Comparison of ENCODE assay signal across 11 cellular contexts in genomic region chr4:156594619-156595018, GRCh38.
DNase-seq lines count a peak whose midpoint lies in the region; ATAC-seq and TF ChIP-seq lines count a peak whose summit lies in the region.
"Had no signal": no experiment of that assay in that cellular context is flagged by ENCODE, and none has a peak within 500 bp of the region (broad histone marks: within the 10 kb centered on the region; RNA-seq: fewer than 3 reads in every experiment).

No MANE protein-coding gene starts in this region.

- H3K4me3 Mint-ChIP-seq in endodermal cell = no peak overlapping the region
- H3K4me3 Mint-ChIP-seq in activated naive CD8-positive, alpha-beta T cell treated with anti-CD3 and anti-CD28 coated beads, Interleukin-2, amount 50 U/mL, for 24 hours = no peak overlapping the region
- no peak overlapping the region for H3K4me3 Mint-ChIP-seq in activated T-helper 1 cell treated with anti-CD3 and anti-CD28 coated beads, Interleukin-12 subunit alpha, Interleukin-12 subunit beta, Interleukin-2, Interleukin-4 antibody, amounts not matched to agents 30 ng/mL and 10 ng/mL and 1 ng/mL, durations not matched to agents 14 hours and 24 hours and 36 hours
- H3K4me3 Mint-ChIP-seq in activated CD8-positive, alpha-beta T cell treated with anti-CD3 and anti-CD28 coated beads, Interleukin-2, amount 10 ng/mL, durations not matched to agents 7 days and 5 days = no peak overlapping the region
- H3K4me3 Mint-ChIP-seq: activated naive CD8-positive, alpha-beta T cell treated with anti-CD3 and anti-CD28 coated beads for 36 hours; stimulated activated naive CD8-positive, alpha-beta T cell treated with anti-CD3 and anti-CD28 coated beads, Interleukin-15, Interleukin-2, amounts not matched to agents 100 ng/mL and 50 ng/mL, for 24 hours had no signal

- CTCF ChIA-PET in activated CD8-positive, alpha-beta T cell treated with anti-CD3 and anti-CD28 coated beads, Interleukin-2, amount 10 ng/mL, durations not matched to agents 7 days and 5 days (lab: Charles Lee) = no interaction called here

- no peaks in the 10 kb centered on the region for H3K27me3 Mint-ChIP-seq in endodermal cell (ENCODE audit: insufficient read depth)
- no peaks in the 10 kb centered on the region for H3K27me3 Mint-ChIP-seq in activated naive CD8-positive, alpha-beta T cell treated with anti-CD3 and anti-CD28 coated beads, Interleukin-2, amount 50 U/mL, for 24 hours
- no peaks in the 10 kb centered on the region for H3K27me3 Mint-ChIP-seq in activated T-helper 1 cell treated with anti-CD3 and anti-CD28 coated beads, Interleukin-12 subunit alpha, Interleukin-12 subunit beta, Interleukin-2, Interleukin-4 antibody, amounts not matched to agents 30 ng/mL and 10 ng/mL and 1 ng/mL, durations not matched to agents 14 hours and 24 hours and 36 hours (ENCODE audit: insufficient read depth)
- no peaks in the 10 kb centered on the region for H3K27me3 Mint-ChIP-seq in activated CD8-positive, alpha-beta T cell treated with anti-CD3 and anti-CD28 coated beads, Interleukin-2, amount 10 ng/mL, durations not matched to agents 7 days and 5 days (ENCODE audit: low read depth)
- H3K27me3 Mint-ChIP-seq: activated naive CD8-positive, alpha-beta T cell treated with anti-CD3 and anti-CD28 coated beads for 36 hours; stimulated activated naive CD8-positive, alpha-beta T cell treated with anti-CD3 and anti-CD28 coated beads, Interleukin-15, Interleukin-2, amounts not matched to agents 100 ng/mL and 50 ng/mL, for 24 hours had no signal

- H3K9me3 ChIP-seq in psoas muscle (no peaks in the 10 kb centered on the region), endodermal cell (ENCODE audit: control insufficient read depth, low read length) (peaks cover 5% of the 10 kb centered on the region)

- TF ChIP-seq CTCF in fibroblast of the aortic adventitia (IDR thresholded peaks at IDR 0.05; ENCODE audit: insufficient read depth, low read length) = no peak
- no peak for TF ChIP-seq CTCF in psoas muscle (IDR thresholded peaks at IDR 0.05)
- no peak for TF ChIP-seq CTCF in endodermal cell (conservative IDR thresholded peaks at IDR 0.05)

- H3K27ac ChIP-seq in psoas muscle (no peak overlapping the region), endodermal cell (ENCODE audit: low read depth, low read length) (no peak overlapping the region)

- H3K9me3 Mint-ChIP-seq in endodermal cell = peaks cover 6% of the 10 kb centered on the region
- H3K9me3 Mint-ChIP-seq in activated naive CD8-positive, alpha-beta T cell treated with anti-CD3 and anti-CD28 coated beads, Interleukin-2, amount 50 U/mL, for 24 hours = peaks cover 4% of the 10 kb centered on the region
- no peaks in the 10 kb centered on the region for H3K9me3 Mint-ChIP-seq in activated T-helper 1 cell treated with anti-CD3 and anti-CD28 coated beads, Interleukin-12 subunit alpha, Interleukin-12 subunit beta, Interleukin-2, Interleukin-4 antibody, amounts not matched to agents 30 ng/mL and 10 ng/mL and 1 ng/mL, durations not matched to agents 14 hours and 24 hours and 36 hours
- H3K9me3 Mint-ChIP-seq in activated CD8-positive, alpha-beta T cell treated with anti-CD3 and anti-CD28 coated beads, Interleukin-2, amount 10 ng/mL, durations not matched to agents 7 days and 5 days (ENCODE audit: insufficient read depth) = no peaks in the 10 kb centered on the region

- in situ Hi-C loops in KBM-7 (cut with MboI; ENCODE audit: low pct_unique_long_range_greater_than_20kb, low sequenced_read_pairs) = no loop called here

- 30 to 43% (median 38%) methylated on average over 2 of the region's 2 CpGs for WGBS in psoas muscle, 3 donors
- 87% methylated on average over 2 of the region's 2 CpGs; no CpG with 5 or more reads in 1 of the 2 experiments for WGBS in endodermal cell (ENCODE audit: insufficient coverage in 1 of 2, insufficient read length in 1 of 2), 2 experiments

- DNase-seq in KBM-7 (peak; percentile 80), OCI-M1 (lab: John Stamatoyannopoulos, UW) (peak; percentile 43), fibroblast of the aortic adventitia (ENCODE audit: low read depth) (peak; percentile 12), psoas muscle (peak; percentile 34 to 47), endodermal cell (no peak)
- DNase-seq in activated naive CD8-positive, alpha-beta T cell treated with anti-CD3 and anti-CD28 coated beads, Interleukin-2, amount 50 U/mL, for 24 hours = no peak
- DNase-seq in activated T-helper 1 cell treated with anti-CD3 and anti-CD28 coated beads, Interleukin-12 subunit alpha, Interleukin-12 subunit beta, Interleukin-2, Interleukin-4 antibody, amounts not matched to agents 30 ng/mL and 10 ng/mL and 1 ng/mL, durations not matched to agents 14 hours and 24 hours and 36 hours (ENCODE audit: low spot score) = no peak
- DNase-seq in activated CD8-positive, alpha-beta T cell treated with anti-CD3 and anti-CD28 coated beads, Interleukin-2, amount 10 ng/mL, durations not matched to agents 7 days and 5 days = no peak
- DNase-seq: activated naive CD8-positive, alpha-beta T cell treated with anti-CD3 and anti-CD28 coated beads for 36 hours; NCI-H526 had no signal

- no peaks in the 10 kb centered on the region for H3K27me3 ChIP-seq in psoas muscle (ENCODE audit: insufficient read depth in 3 of 3, low read length in 2 of 3)
- no peaks in the 10 kb centered on the region for H3K27me3 ChIP-seq in endodermal cell (ENCODE audit: control insufficient read depth, insufficient read depth, low read length, poor library complexity, severe bottlenecking)

- no peak for ATAC-seq in psoas muscle
- ATAC-seq in activated naive CD8-positive, alpha-beta T cell treated with anti-CD3 and anti-CD28 coated beads, Interleukin-2, amount 50 U/mL, for 24 hours = no peak
- no peak for ATAC-seq in activated CD8-positive, alpha-beta T cell treated with anti-CD3 and anti-CD28 coated beads, Interleukin-2, amount 10 ng/mL, durations not matched to agents 7 days and 5 days

- H3K4me1 ChIP-seq in psoas muscle (peaks cover 3% of the 10 kb centered on the region), endodermal cell (ENCODE audit: control insufficient read depth, insufficient read depth, low read length) (peaks cover 4% of the 10 kb centered on the region)

- H3K36me3 ChIP-seq in psoas muscle (ENCODE audit: insufficient read depth in 1 of 2, low read depth in 1 of 2) = no peaks in the 10 kb centered on the region
- H3K36me3 ChIP-seq in endodermal cell (ENCODE audit: control insufficient read depth, insufficient read depth, low read length) = no peaks in the 10 kb centered on the region

- H3K27ac Mint-ChIP-seq in endodermal cell = no peak overlapping the region
- H3K27ac Mint-ChIP-seq in activated naive CD8-positive, alpha-beta T cell treated with anti-CD3 and anti-CD28 coated beads, Interleukin-2, amount 50 U/mL, for 24 hours = no peak overlapping the region
- H3K27ac Mint-ChIP-seq in activated T-helper 1 cell treated with anti-CD3 and anti-CD28 coated beads, Interleukin-12 subunit alpha, Interleukin-12 subunit beta, Interleukin-2, Interleukin-4 antibody, amounts not matched to agents 30 ng/mL and 10 ng/mL and 1 ng/mL, durations not matched to agents 14 hours and 24 hours and 36 hours = no peak overlapping the region
- no peak overlapping the region for H3K27ac Mint-ChIP-seq in activated CD8-positive, alpha-beta T cell treated with anti-CD3 and anti-CD28 coated beads, Interleukin-2, amount 10 ng/mL, durations not matched to agents 7 days and 5 days
- H3K27ac Mint-ChIP-seq: activated naive CD8-positive, alpha-beta T cell treated with anti-CD3 and anti-CD28 coated beads for 36 hours; stimulated activated naive CD8-positive, alpha-beta T cell treated with anti-CD3 and anti-CD28 coated beads, Interleukin-15, Interleukin-2, amounts not matched to agents 100 ng/mL and 50 ng/mL, for 24 hours had no signal

- intact Hi-C loops in psoas muscle (cut with DNase I) = loop anchor here (5.0 to 10.0 kb wide), 2 partner anchors 373 to 450 kb away; no protein-coding TSS in a partner anchor
- intact Hi-C loops in activated T-helper 1 cell treated with anti-CD3 and anti-CD28 coated beads, Interleukin-12 subunit alpha, Interleukin-12 subunit beta, Interleukin-2, Interleukin-4 antibody, amounts not matched to agents 30 ng/mL and 10 ng/mL and 1 ng/mL, durations not matched to agents 14 hours and 24 hours and 36 hours (cut with micrococcal nuclease) = no loop called here

- H3K4me3 ChIP-seq in fibroblast of the aortic adventitia (ENCODE audit: low read depth, low read length) (no peak overlapping the region), psoas muscle (no peak overlapping the region), endodermal cell (ENCODE audit: low read length) (no peak overlapping the region)

- H3K36me3 Mint-ChIP-seq in endodermal cell (ENCODE audit: low read depth) = no peaks in the 10 kb centered on the region
- H3K36me3 Mint-ChIP-seq in activated naive CD8-positive, alpha-beta T cell treated with anti-CD3 and anti-CD28 coated beads, Interleukin-2, amount 50 U/mL, for 24 hours (ENCODE audit: low read depth) = no peaks in the 10 kb centered on the region
- no peaks in the 10 kb centered on the region for H3K36me3 Mint-ChIP-seq in activated T-helper 1 cell treated with anti-CD3 and anti-CD28 coated beads, Interleukin-12 subunit alpha, Interleukin-12 subunit beta, Interleukin-2, Interleukin-4 antibody, amounts not matched to agents 30 ng/mL and 10 ng/mL and 1 ng/mL, durations not matched to agents 14 hours and 24 hours and 36 hours (ENCODE audit: low read depth)
- H3K36me3 Mint-ChIP-seq in activated CD8-positive, alpha-beta T cell treated with anti-CD3 and anti-CD28 coated beads, Interleukin-2, amount 10 ng/mL, durations not matched to agents 7 days and 5 days (ENCODE audit: low read depth) = no peaks in the 10 kb centered on the region
- H3K36me3 Mint-ChIP-seq: activated naive CD8-positive, alpha-beta T cell treated with anti-CD3 and anti-CD28 coated beads for 36 hours had no signal

- POLR2A ChIA-PET in activated CD8-positive, alpha-beta T cell treated with anti-CD3 and anti-CD28 coated beads, Interleukin-2, amount 10 ng/mL, durations not matched to agents 7 days and 5 days (lab: Charles Lee) = no interaction called here

- H3K9ac ChIP-seq in endodermal cell (ENCODE audit: extremely low read depth, low read length, poor library complexity, severe bottlenecking) = no peak overlapping the region

- H3K4me1 Mint-ChIP-seq in endodermal cell = no peaks in the 10 kb centered on the region
- H3K4me1 Mint-ChIP-seq in activated naive CD8-positive, alpha-beta T cell treated with anti-CD3 and anti-CD28 coated beads, Interleukin-2, amount 50 U/mL, for 24 hours = no peaks in the 10 kb centered on the region
- H3K4me1 Mint-ChIP-seq in activated T-helper 1 cell treated with anti-CD3 and anti-CD28 coated beads, Interleukin-12 subunit alpha, Interleukin-12 subunit beta, Interleukin-2, Interleukin-4 antibody, amounts not matched to agents 30 ng/mL and 10 ng/mL and 1 ng/mL, durations not matched to agents 14 hours and 24 hours and 36 hours (ENCODE audit: low read depth) = no peaks in the 10 kb centered on the region
- H3K4me1 Mint-ChIP-seq in activated CD8-positive, alpha-beta T cell treated with anti-CD3 and anti-CD28 coated beads, Interleukin-2, amount 10 ng/mL, durations not matched to agents 7 days and 5 days (ENCODE audit: low read depth) = no peaks in the 10 kb centered on the region
- H3K4me1 Mint-ChIP-seq: activated naive CD8-positive, alpha-beta T cell treated with anti-CD3 and anti-CD28 coated beads for 36 hours had no signal

Comparison
In these comparisons a context has a peak if more than half of its experiments do, and no peak if none do; other contexts are left out.
1. DNase-seq: peak in KBM-7 (single experiment), OCI-M1 (single experiment), fibroblast of the aortic adventitia (single experiment) and psoas muscle (2 of 2); none in endodermal cell (single experiment), activated naive CD8-positive, alpha-beta T cell treated with anti-CD3 and anti-CD28 coated beads, Interleukin-2, amount 50 U/mL, for 24 hours (single experiment), activated T-helper 1 cell treated with anti-CD3 and anti-CD28 coated beads, Interleukin-12 subunit alpha, Interleukin-12 subunit beta, Interleukin-2, Interleukin-4 antibody, amounts not matched to agents 30 ng/mL and 10 ng/mL and 1 ng/mL, durations not matched to agents 14 hours and 24 hours and 36 hours (single experiment) and activated CD8-positive, alpha-beta T cell treated with anti-CD3 and anti-CD28 coated beads, Interleukin-2, amount 10 ng/mL, durations not matched to agents 7 days and 5 days (single experiment).